ENCODE assay signal across 10 cellular contexts in genomic region chr14:94936411-94936892, GRCh38.
DNase-seq lines count a peak whose midpoint lies in the region; ATAC-seq and TF ChIP-seq lines count a peak whose summit lies in the region.
"Had no signal": no experiment of that assay in that cellular context is flagged by ENCODE, and none has a peak within 500 bp of the region (broad histone marks: within the 10 kb centered on the region; RNA-seq: fewer than 3 reads in every experiment).

No MANE protein-coding gene starts in this region.

- H3K27ac ChIP-seq in thoracic aorta: peak overlapping the region; percentile 34 to 80

- H3K4me3 ChIP-seq in astrocyte of the cerebellum (ENCODE audit: low read depth, low read length) (peak overlapping the region; percentile 15), lower leg skin (ENCODE audit: low read depth, poor library complexity, severe bottlenecking) (no peak overlapping the region), thoracic aorta (peak overlapping the region; percentile 73)

- H3K9me3 ChIP-seq in thoracic aorta: no peaks in the 10 kb centered on the region

- intact Hi-C loops in lower leg skin (cut with DNase I; ENCODE audit: low total_unique reads): no loop called here

- H3K36me3 ChIP-seq in thoracic aorta: no peaks in the 10 kb centered on the region

- no peak for TF ChIP-seq POLR2A in lower leg skin (IDR thresholded peaks at IDR 0.05)

- peak; percentile 14 for DNase-seq in NCI-H1417 treated with DMSO at 0.1 percent for 48 hours (lab: John Stamatoyannopoulos, UW)
- DNase-seq in astrocyte of the cerebellum (ENCODE audit: low read depth): peak; percentile 15
- DNase-seq in lower leg skin (ENCODE audit: low spot score in 2 of 2): peak; percentile 32 to 92
- DNase-seq in thoracic aorta (ENCODE audit: low spot score): peak; percentile 5
- no peak for DNase-seq in GM13977 (ENCODE audit: low spot score)
- DNase-seq: activated naive CD8-positive, alpha-beta T cell treated with anti-CD3 and anti-CD28 coated beads, Interleukin-2, amount 10 ng/mL, durations not matched to agents 7 days and 5 days; NCI-H187 treated with DMSO at 0.1 percent for 48 hours had no signal

- WGBS in lower leg skin, 2 donors: 41 to 56% methylated on average over 26 of the region's 26 CpGs

- no peaks in the 10 kb centered on the region for H3K27me3 ChIP-seq in thoracic aorta (replicated peaks; ENCODE audit: insufficient read depth)

- TF ChIP-seq CTCF in astrocyte of the cerebellum (IDR thresholded peaks at IDR 0.05; ENCODE audit: low read depth, low read length, missing control alignments): no peak
- no peak for TF ChIP-seq CTCF in lower leg skin (IDR thresholded peaks at IDR 0.05)
- TF ChIP-seq CTCF in thoracic aorta (IDR thresholded peaks at IDR 0.05): no peak
- no peak for TF ChIP-seq CTCF in GM13977 (IDR thresholded peaks at IDR 0.05; ENCODE audit: extremely low read depth, insufficient read depth, missing control alignments)

- ATAC-seq in thoracic aorta (ENCODE audit: insufficient number of reproducible peaks, low FRiP score, low read depth): peak; percentile 59
- no peak for ATAC-seq in HG02763 (IDR thresholded peaks at IDR 0.05; ENCODE audit: unreplicated experiment)
- ATAC-seq in HG03025 (IDR thresholded peaks at IDR 0.05; ENCODE audit: low FRiP score, unreplicated experiment): no peak
- ATAC-seq in activated CD4-positive, CD25-positive, alpha-beta regulatory T cell treated with anti-CD3 and anti-CD28 coated beads, Interleukin-2, amount 50 U/mL, for 24 hours: no peak

- H3K4me1 ChIP-seq in thoracic aorta (ENCODE audit: control insufficient read depth in 1 of 2, low read depth in 2 of 2): peaks cover 3 to 9% of the 10 kb centered on the region in 2 donors

- in situ Hi-C loops in astrocyte of the cerebellum (cut with HindIII; ENCODE audit: low sequenced_read_pairs) (no loop called here), GM13977 (cut with MboI; ENCODE audit: low pct_unique_long_range_greater_than_20kb, low sequenced_read_pairs, unreplicated experiment) (no loop called here)
